30 cellular contexts compared by ENCODE assay signal in genomic region chr6:32137454-32137853, GRCh38. TPM values are rescaled to one million over a fixed set of nuclear protein-coding genes. Genes with fewer than 3 reads are reported as not detected.
"Had no signal": no experiment of that assay in that cellular context is flagged by ENCODE, and none has a peak within 500 bp of the region (broad histone marks: within the 10 kb centered on the region; RNA-seq: fewer than 3 reads in every experiment).

No MANE protein-coding gene starts in this region.

- H3K36me3 Mint-ChIP-seq: mesothelial cell of epicardium; naive B cell; naive thymus-derived CD8-positive, alpha-beta T cell had no signal

- H3K4me3 ChIP-seq: esophagus squamous epithelium, gastrocnemius medialis, heart right ventricle, left lung, lower lobe of right lung, mucosa of descending colon had no signal

- H3K4me3 Mint-ChIP-seq: dendritic cell treated with granulocyte-macrophage colony-stimulating factor and Interleukin-4, amounts not matched to agents 40 ng/mL and 50 ng/mL, for 4 days; effector memory CD8-positive, alpha-beta T cell; endodermal cell; mesothelial cell of epicardium; naive B cell; naive thymus-derived CD8-positive, alpha-beta T cell had no signal

- FAIRE-seq: endometrium, islet of Langerhans, keratinocyte had no signal

- H3K36me3 ChIP-seq: esophagus squamous epithelium, gastrocnemius medialis, heart right ventricle, left lung, lower lobe of right lung had no signal

- DNase-seq: cortex of kidney; effector CD8-positive, alpha-beta T cell; effector memory CD8-positive, alpha-beta T cell; endodermal cell; erythroblast; esophagus squamous epithelium; foreskin fibroblast; foreskin melanocyte; gastrocnemius medialis; glutamatergic neuron; head of caudate nucleus; heart right ventricle; hippocampal formation; left cardiac atrium; left lung; left ventricle myocardium superior; lower lobe of right lung; mesenchymal stem cell; mucosa of descending colon; naive B cell; naive thymus-derived CD8-positive, alpha-beta T cell had no signal

- H3K4me1 Mint-ChIP-seq: mesothelial cell of epicardium had no signal

- ATAC-seq: effector memory CD8-positive, alpha-beta T cell; esophagus mucosa; gastrocnemius medialis; heart right ventricle; left cardiac atrium; left lung; left ventricle myocardium superior; lower lobe of right lung; mucosa of descending colon; naive thymus-derived CD8-positive, alpha-beta T cell had no signal

- H3K9me3 Mint-ChIP-seq: dendritic cell treated with granulocyte-macrophage colony-stimulating factor and Interleukin-4, amounts not matched to agents 40 ng/mL and 50 ng/mL, for 4 days; effector memory CD8-positive, alpha-beta T cell; endodermal cell; mesothelial cell of epicardium; naive B cell; naive thymus-derived CD8-positive, alpha-beta T cell had no signal

- H3K4me1 ChIP-seq: gastrocnemius medialis, heart right ventricle, left lung, lower lobe of right lung had no signal

- H3K27ac ChIP-seq: epithelial cell of prostate, esophagus squamous epithelium, gastrocnemius medialis, heart right ventricle, left lung, lower lobe of right lung had no signal

- H3K27ac Mint-ChIP-seq: dendritic cell treated with granulocyte-macrophage colony-stimulating factor and Interleukin-4, amounts not matched to agents 40 ng/mL and 50 ng/mL, for 4 days; effector memory CD8-positive, alpha-beta T cell; endodermal cell; mesothelial cell of epicardium; naive B cell had no signal

- H3K9me3 ChIP-seq: esophagus squamous epithelium, gastrocnemius medialis, heart right ventricle, left lung, lower lobe of right lung, mucosa of descending colon had no signal

RNA-seq across cellular contexts. Expression of gene PRRT1, which starts 14.3 kb away (rescaled TPM):
- total RNA-seq: kidney epithelial cell, myocyte had no signal
